ENCODE assay signal across 11 cellular contexts in the genomic region with DNA sequence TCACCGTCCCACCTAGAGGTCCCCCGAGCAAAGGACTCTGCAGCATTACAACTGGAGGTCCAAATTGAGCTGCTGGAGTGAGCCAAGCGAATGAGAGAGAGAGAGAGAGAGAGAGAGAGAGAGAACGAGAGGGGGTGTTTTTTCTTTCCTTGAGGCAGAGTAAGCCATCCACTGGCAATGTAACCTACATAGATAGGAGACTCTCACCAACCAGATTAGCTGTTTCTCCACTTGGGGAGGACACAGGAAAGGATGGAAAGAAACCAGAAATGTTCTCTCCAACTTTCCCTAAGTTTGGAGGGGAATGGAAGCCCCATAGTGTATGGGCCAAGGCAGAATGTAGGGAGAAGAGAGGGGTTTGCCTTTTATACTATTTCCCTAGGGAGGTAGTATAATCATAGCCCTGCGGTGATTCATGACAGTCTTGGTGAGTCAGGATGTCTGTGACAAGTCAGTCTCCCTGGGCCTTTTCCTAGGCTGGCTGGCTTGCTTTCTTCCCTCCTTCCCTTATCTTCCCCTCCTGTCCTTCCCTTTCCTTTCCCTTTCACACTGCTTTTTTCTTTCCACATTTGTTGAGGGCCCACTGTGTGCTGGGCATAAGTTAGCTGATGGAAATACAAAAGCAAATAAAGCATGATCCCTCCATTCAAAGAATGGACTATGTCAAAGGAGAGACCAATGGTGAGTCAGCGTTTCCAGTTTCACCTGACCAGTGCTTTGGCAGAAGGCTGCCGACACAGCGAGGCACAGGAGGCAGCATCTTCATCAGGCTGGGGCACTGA. TPM values are rescaled to one million over a fixed set of nuclear protein-coding genes. Genes with fewer than 3 reads are reported as not detected.
DNase-seq lines count a peak whose midpoint lies in the region; ATAC-seq and TF ChIP-seq lines count a peak whose summit lies in the region.
"Had no signal": no experiment of that assay in that cellular context is flagged by ENCODE, and none has a peak within 500 bp of the region (broad histone marks: within the 10 kb centered on the region; RNA-seq: fewer than 3 reads in every experiment).

No MANE protein-coding gene starts in this region.

- ATAC-seq in left cardiac atrium (peak; percentile 32 to 88), Right ventricle myocardium inferior (no peak), thoracic aorta (ENCODE audit: insufficient number of reproducible peaks, low FRiP score, low read depth) (peak; percentile 61), GM19351 (IDR thresholded peaks at IDR 0.05; ENCODE audit: unreplicated experiment) (no peak)

- peak; percentile 45 for DNase-seq in left cardiac atrium
- no peak for DNase-seq in Right ventricle myocardium inferior (ENCODE audit: missing footprints)
- DNase-seq in SW 1271 (lab: John Stamatoyannopoulos, UW) = peak; percentile 15 to 40
- peak; percentile 51 for DNase-seq in fibroblast of the conjunctiva (ENCODE audit: low read depth)
- DNase-seq in thoracic aorta (ENCODE audit: low spot score) = no peak
- no peak for DNase-seq in activated T-cell treated with anti-CD3 and anti-CD28 coated beads for 4 hours
- DNase-seq in mesothelial cell of epicardium (ENCODE audit: low spot score in 2 of 2, unreplicated experiment in 2 of 2) = no peak
- DNase-seq: activated T-cell treated with anti-CD3 and anti-CD28 coated beads, Interleukin-2, amount 50 U/mL, for 1 hour; CD4-positive, CD25-positive, alpha-beta regulatory T cell had no signal

- intact Hi-C loops in left cardiac atrium (cut with DNase I) = no loop called here
- intact Hi-C loops in Right ventricle myocardium inferior (cut with DNase I) = no loop called here

- TF ChIP-seq CTCF in thoracic aorta (IDR thresholded peaks at IDR 0.05) (no peak), mesothelial cell of epicardium (IDR thresholded peaks at IDR 0.05; ENCODE audit: unreplicated experiment) (no peak)

- H3K9me3 Mint-ChIP-seq in mesothelial cell of epicardium = no peaks in the 10 kb centered on the region
- H3K9me3 Mint-ChIP-seq: CD4-positive, CD25-positive, alpha-beta regulatory T cell had no signal

- H3K4me3 ChIP-seq in thoracic aorta = no peak overlapping the region

- no peaks in the 10 kb centered on the region for H3K36me3 ChIP-seq in thoracic aorta

- H3K4me1 Mint-ChIP-seq in mesothelial cell of epicardium = peaks cover 3% of the 10 kb centered on the region
- H3K4me1 Mint-ChIP-seq: CD4-positive, CD25-positive, alpha-beta regulatory T cell had no signal

- H3K9me3 ChIP-seq in thoracic aorta = no peaks in the 10 kb centered on the region

- no peaks in the 10 kb centered on the region for H3K36me3 Mint-ChIP-seq in mesothelial cell of epicardium
- H3K36me3 Mint-ChIP-seq: CD4-positive, CD25-positive, alpha-beta regulatory T cell had no signal

- peak overlapping the region in 1 of 2 donors; percentile 39 for H3K27ac ChIP-seq in thoracic aorta

- H3K27me3 ChIP-seq in thoracic aorta (replicated peaks; ENCODE audit: insufficient read depth) = no peaks in the 10 kb centered on the region

- peaks cover 0 to 42% of the 10 kb centered on the region in 2 donors for H3K4me1 ChIP-seq in thoracic aorta (ENCODE audit: control insufficient read depth in 1 of 2, low read depth in 2 of 2)

- no peak overlapping the region for H3K27ac Mint-ChIP-seq in mesothelial cell of epicardium
- H3K27ac Mint-ChIP-seq: CD4-positive, CD25-positive, alpha-beta regulatory T cell had no signal

- H3K27me3 Mint-ChIP-seq in mesothelial cell of epicardium (ENCODE audit: low read depth) = peaks cover 2% of the 10 kb centered on the region

- H3K4me3 Mint-ChIP-seq in mesothelial cell of epicardium = no peak overlapping the region
- H3K4me3 Mint-ChIP-seq: CD4-positive, CD25-positive, alpha-beta regulatory T cell had no signal

RNA-seq across cellular contexts. Expression of a gene that starts 7.1 kb away (rescaled TPM):
- not detected for total RNA-seq in left cardiac atrium
- not detected for total RNA-seq in Right ventricle myocardium inferior
- not detected for total RNA-seq in thoracic aorta
- 0.07 to 0.13 TPM in 2 of 3 replicates, not detected in the other for total RNA-seq in mesothelial cell of epicardium
- total RNA-seq: subcutaneous adipose tissue had no signal

RNA-seq across cellular contexts. Expression of a gene that starts 26.6 kb away (rescaled TPM):
- total RNA-seq in left cardiac atrium (10 to 100 TPM; 27.7 to 30.4 TPM), Right ventricle myocardium inferior (24.1 TPM), thoracic aorta (100 to 1,000 TPM in 1 of 2 donors, 10 to 100 TPM in 1; 70.8 to 142 TPM), mesothelial cell of epicardium (37.8 to 43.1 TPM (median 40.9 TPM) in 3 replicates)

RNA-seq across cellular contexts. Expression of a gene that starts 27.7 kb away (rescaled TPM):
- total RNA-seq in left cardiac atrium = 10 to 100 TPM; 18.9 to 22.6 TPM
- total RNA-seq in Right ventricle myocardium inferior = 16.9 TPM
- total RNA-seq in thoracic aorta = 10 to 100 TPM; 21.7 to 57.3 TPM
- 59.0 to 62.4 TPM (median 59.6 TPM) in 3 replicates for total RNA-seq in mesothelial cell of epicardium

RNA-seq across cellular contexts. Expression of a gene that starts 59.0 kb away (rescaled TPM):
- 1 to 10 TPM; 2.0 to 3.3 TPM for total RNA-seq in left cardiac atrium
- 1.1 TPM for total RNA-seq in Right ventricle myocardium inferior
- total RNA-seq in thoracic aorta = 1 to 10 TPM; 3.4 to 7.9 TPM
- 6.7 to 8.5 TPM (median 6.7 TPM) in 3 replicates for total RNA-seq in mesothelial cell of epicardium

Comparison
In these comparisons a context has a peak if more than half of its experiments do, and no peak if none do; other contexts are left out.
1. ATAC-seq: peak in left cardiac atrium (2 of 2) and thoracic aorta (single experiment); none in Right ventricle myocardium inferior (single experiment) and GM19351 (single experiment).
2. DNase-seq: peak in left cardiac atrium (single experiment), SW 1271 (2 of 2) and fibroblast of the conjunctiva (single experiment); none in Right ventricle myocardium inferior (single experiment), thoracic aorta (single experiment), activated T-cell treated with anti-CD3 and anti-CD28 coated beads for 4 hours (single experiment) and mesothelial cell of epicardium (0 of 2).